In genomic region chr2:5926896-5927512, GRCh38 we compare ENCODE assay signal across 19 cellular contexts.
DNase-seq lines count a peak whose midpoint lies in the region; ATAC-seq and TF ChIP-seq lines count a peak whose summit lies in the region.
"Had no signal": no experiment of that assay in that cellular context is flagged by ENCODE, and none has a peak within 500 bp of the region (broad histone marks: within the 10 kb centered on the region; RNA-seq: fewer than 3 reads in every experiment).

No MANE protein-coding gene starts in this region.

- no peaks in the 10 kb centered on the region for H4K20me1 ChIP-seq in neural progenitor cell (ENCODE audit: low read depth)

- no peak overlapping the region for H3K27ac ChIP-seq in neural progenitor cell

- H2AFZ ChIP-seq in neural progenitor cell (replicated peaks) = peak overlapping the region; percentile 61

- intact Hi-C loops in left cardiac atrium (cut with DNase I) = no loop called here

- H3K4me3 Mint-ChIP-seq in brain = peak overlapping the region in 2 of 5 experiments; percentile 11 to 37
- no peak overlapping the region for H3K4me3 Mint-ChIP-seq in neural progenitor cell
- H3K4me3 Mint-ChIP-seq: CD14-positive monocyte had no signal

- no peaks in the 10 kb centered on the region for H3K79me2 ChIP-seq in neural progenitor cell (ENCODE audit: low read depth)

- H3K4me3 ChIP-seq in neural progenitor cell = no peak overlapping the region

- ATAC-seq in left cardiac atrium = peak; percentile 42 to 57
- ATAC-seq: HepG2 had no signal

- no peaks in the 10 kb centered on the region for H3F3A ChIP-seq in neural progenitor cell (ENCODE audit: low read depth)

- H3K4me1 Mint-ChIP-seq in brain (peaks cover 27% of the 10 kb centered on the region), neural progenitor cell (peaks cover 17% of the 10 kb centered on the region)
- H3K4me1 Mint-ChIP-seq: CD14-positive monocyte had no signal

- TF ChIP-seq CTCF in brain (conservative IDR thresholded peaks at IDR 0.05) = no peak
- no peak for TF ChIP-seq CTCF in neural progenitor cell (IDR thresholded peaks at IDR 0.05)

- peaks cover 13 to 22% (median 18%) of the 10 kb centered on the region in 5 experiments for H3K9me3 Mint-ChIP-seq in brain
- peaks cover 25% of the 10 kb centered on the region for H3K9me3 Mint-ChIP-seq in neural progenitor cell

- H3K27ac Mint-ChIP-seq in brain (peak overlapping the region in 3 of 5 experiments; percentile 29 to 76 (median 66)), neural progenitor cell (no peak overlapping the region)
- H3K27ac Mint-ChIP-seq: CD14-positive monocyte had no signal

- no peak overlapping the region for H3K4me2 ChIP-seq in neural progenitor cell

- no peak overlapping the region for H3K9ac ChIP-seq in neural progenitor cell

- H3K36me3 Mint-ChIP-seq in brain (peaks cover 5% of the 10 kb centered on the region), neural progenitor cell (peaks cover 2% of the 10 kb centered on the region)
- H3K36me3 Mint-ChIP-seq: CD14-positive monocyte had no signal

- no peaks in the 10 kb centered on the region for H3K27me3 Mint-ChIP-seq in brain
- peaks cover 5% of the 10 kb centered on the region for H3K27me3 Mint-ChIP-seq in neural progenitor cell (ENCODE audit: insufficient read depth, low read depth)

- no peaks in the 10 kb centered on the region for H3K27me3 ChIP-seq in neural progenitor cell

- H3K9me3 ChIP-seq in neural progenitor cell (ENCODE audit: low read depth) = no peaks in the 10 kb centered on the region

- H3K4me1 ChIP-seq in neural progenitor cell = peaks cover 3% of the 10 kb centered on the region

- no peaks in the 10 kb centered on the region for H3K36me3 ChIP-seq in neural progenitor cell

- DNase-seq in Ammon's horn (ENCODE audit: low spot score) = peak; percentile 46
- DNase-seq in left cardiac atrium = no peak
- no peak for DNase-seq in neural progenitor cell (ENCODE audit: low spot score)
- no peak for DNase-seq in NCI-H345 treated with DMSO at 0.1 percent for 48 hours (lab: John Stamatoyannopoulos, UW; ENCODE audit: unreplicated experiment)
- DNase-seq in activated CD4-positive, CD25-positive, alpha-beta regulatory T cell (lab: John Stamatoyannopoulos, UW) = no peak
- no peak for DNase-seq in NCI-H1694 treated with DMSO at 0.1 percent for 48 hours (lab: John Stamatoyannopoulos, UW)
- no peak for DNase-seq in NCI-H524 (lab: John Stamatoyannopoulos, UW)
- DNase-seq: COR-L47, DMS153, EL, MM.1S, NCI-H1105 treated with DMSO at 0.1 percent for 48 hours, NCI-H1930, NCI-H2171 treated with DMSO at 0.1 percent for 48 hours, NCI-H510A treated with DMSO at 0.1 percent for 48 hours, RPMI8226 had no signal
